Comparison of ENCODE assay signal across 21 cellular contexts in genomic region chr5:180345781-180346180, GRCh38. TPM values are rescaled to one million over a fixed set of nuclear protein-coding genes. Genes with fewer than 3 reads are reported as not detected.
A peak's percentile ranks its signal among the peaks of the same experiment; 100 is the strongest.
DNase-seq lines count a peak whose midpoint lies in the region; ATAC-seq, FAIRE-seq and TF ChIP-seq lines count a peak whose summit lies in the region.
"Had no signal": no experiment of that assay in that cellular context is flagged by ENCODE, and none has a peak within 500 bp of the region (broad histone marks: within the 10 kb centered on the region; RNA-seq: fewer than 3 reads in every experiment).

No MANE protein-coding gene starts in this region.

- peak; percentile 19 for DNase-seq in Right ventricle myocardium superior
- DNase-seq in heart right ventricle: no peak
- no peak for DNase-seq in WTC11 (ENCODE audit: low spot score)
- DNase-seq in kidney: peak; percentile 25
- DNase-seq in activated CD4-positive, alpha-beta memory T cell treated with anti-CD3 and anti-CD28 coated beads, Interleukin-2, amount 10 ng/mL, durations not matched to agents 7 days and 5 days: no peak
- no peak for DNase-seq in NCI-H146 treated with DMSO at 0.1 percent for 48 hours (lab: John Stamatoyannopoulos, UW; ENCODE audit: unreplicated experiment)
- DNase-seq: CD8-positive, alpha-beta T cell; COR-L47; DMS153; DMS79 treated with DMSO at 0.1 percent for 48 hours; EL; GOT3; HCEC 1CT; HFFc6; IMR-90 had no signal

- FAIRE-seq in kidney (lab: Jason Lieb, UNC): no peak
- FAIRE-seq: D721Med, G401.6, GM12891 had no signal

- H3K4me3 ChIP-seq in heart right ventricle: no peak overlapping the region
- H3K4me3 ChIP-seq in kidney (ENCODE audit: low read length in 2 of 2): no peak overlapping the region
- H3K4me3 ChIP-seq in gastroesophageal sphincter: no peak overlapping the region

- H3K27me3 ChIP-seq in heart right ventricle (peaks cover 0 to 23% (median 0%) of the 10 kb centered on the region in 7 donors), gastroesophageal sphincter (no peaks in the 10 kb centered on the region)

- no peak overlapping the region for H3K27ac ChIP-seq in heart right ventricle
- no peak overlapping the region for H3K27ac ChIP-seq in kidney (ENCODE audit: low read depth in 2 of 2, low read length in 2 of 2)
- H3K27ac ChIP-seq in gastroesophageal sphincter: no peak overlapping the region
- H3K27ac ChIP-seq: 22Rv1 had no signal

- H3K9me3 Mint-ChIP-seq in WTC11: no peaks in the 10 kb centered on the region
- no peaks in the 10 kb centered on the region for H3K9me3 Mint-ChIP-seq in activated CD4-positive, alpha-beta memory T cell treated with anti-CD3 and anti-CD28 coated beads, Interleukin-2, amount 10 ng/mL, durations not matched to agents 7 days and 5 days
- H3K9me3 Mint-ChIP-seq: CD8-positive, alpha-beta T cell; HFFc6 had no signal

- no peak for TF ChIP-seq CTCF in heart right ventricle (IDR thresholded peaks at IDR 0.05)
- TF ChIP-seq CTCF in WTC11 (IDR thresholded peaks at IDR 0.05): no peak
- TF ChIP-seq CTCF in kidney (IDR thresholded peaks at IDR 0.05; ENCODE audit: borderline replicate concordance, extremely low read depth, insufficient read depth): no peak
- no peak for TF ChIP-seq CTCF in gastroesophageal sphincter (IDR thresholded peaks at IDR 0.05)

- H3K4me1 ChIP-seq in heart right ventricle: peaks cover 0 to 33% (median 6%) of the 10 kb centered on the region in 9 donors
- no peaks in the 10 kb centered on the region for H3K4me1 ChIP-seq in kidney (ENCODE audit: control insufficient read depth in 1 of 2, insufficient read depth in 1 of 2, low read depth in 1 of 2, low read length in 2 of 2)
- peaks cover 0 to 46% (median 8%) of the 10 kb centered on the region in 3 donors for H3K4me1 ChIP-seq in gastroesophageal sphincter

- TF ChIP-seq POLR2A in gastroesophageal sphincter (IDR thresholded peaks at IDR 0.05): no peak

- H3K9ac ChIP-seq in kidney (ENCODE audit: low read length in 2 of 2): no peak overlapping the region

- H3K9me3 ChIP-seq in heart right ventricle: no peaks in the 10 kb centered on the region
- H3K9me3 ChIP-seq in kidney (ENCODE audit: control insufficient read depth in 1 of 2, low read length in 2 of 2): no peaks in the 10 kb centered on the region
- no peaks in the 10 kb centered on the region for H3K9me3 ChIP-seq in gastroesophageal sphincter

- peak overlapping the region; percentile 90 for H3K27ac Mint-ChIP-seq in WTC11
- no peak overlapping the region for H3K27ac Mint-ChIP-seq in activated CD4-positive, alpha-beta memory T cell treated with anti-CD3 and anti-CD28 coated beads, Interleukin-2, amount 10 ng/mL, durations not matched to agents 7 days and 5 days
- H3K27ac Mint-ChIP-seq: CD14-positive monocyte; CD8-positive, alpha-beta T cell; HFFc6 had no signal

- ATAC-seq in Right ventricle myocardium superior (ENCODE audit: poor library complexity) (no peak), heart right ventricle (no peak), WTC11 (no peak), gastroesophageal sphincter (no peak)
- ATAC-seq: CD8-positive, alpha-beta T cell had no signal

- POLR2A ChIA-PET in WTC11 (lab: Charles Lee): interaction anchor here (0.7 kb wide), 1 partner anchor 27 kb away, joined by 3 read pairs; no protein-coding TSS in a partner anchor
- POLR2A ChIA-PET in activated CD4-positive, alpha-beta memory T cell treated with anti-CD3 and anti-CD28 coated beads, Interleukin-2, amount 10 ng/mL, durations not matched to agents 7 days and 5 days (lab: Charles Lee): no interaction called here

- H3K36me3 ChIP-seq in heart right ventricle: no peaks in the 10 kb centered on the region
- H3K36me3 ChIP-seq in kidney (ENCODE audit: control insufficient read depth in 1 of 2, insufficient read depth in 2 of 2, low read length in 2 of 2): no peaks in the 10 kb centered on the region
- no peaks in the 10 kb centered on the region for H3K36me3 ChIP-seq in gastroesophageal sphincter

- H3K36me3 Mint-ChIP-seq in WTC11: peaks cover 31% of the 10 kb centered on the region
- no peaks in the 10 kb centered on the region for H3K36me3 Mint-ChIP-seq in activated CD4-positive, alpha-beta memory T cell treated with anti-CD3 and anti-CD28 coated beads, Interleukin-2, amount 10 ng/mL, durations not matched to agents 7 days and 5 days (ENCODE audit: low read depth)
- H3K36me3 Mint-ChIP-seq: CD14-positive monocyte; CD8-positive, alpha-beta T cell had no signal

- CTCF ChIA-PET in WTC11 (lab: Charles Lee): interaction anchor here (0.7 to 1.1 kb wide), 3 partner anchors 14 to 216 kb away, joined by 3 to 9 read pairs (median 5); no protein-coding TSS in a partner anchor
- CTCF ChIA-PET in activated CD4-positive, alpha-beta memory T cell treated with anti-CD3 and anti-CD28 coated beads, Interleukin-2, amount 10 ng/mL, durations not matched to agents 7 days and 5 days (lab: Charles Lee): interaction anchor here (0.9 to 1.0 kb wide), 2 partner anchors 17 kb away, joined by 3 read pairs; no protein-coding TSS in a partner anchor

- no peaks in the 10 kb centered on the region for H3K27me3 Mint-ChIP-seq in WTC11 (ENCODE audit: low read depth)
- peaks cover 19% of the 10 kb centered on the region for H3K27me3 Mint-ChIP-seq in activated CD4-positive, alpha-beta memory T cell treated with anti-CD3 and anti-CD28 coated beads, Interleukin-2, amount 10 ng/mL, durations not matched to agents 7 days and 5 days

- intact Hi-C loops in Right ventricle myocardium superior (cut with DNase I): no loop called here
- intact Hi-C loops in heart right ventricle (cut with DNase I): no loop called here
- intact Hi-C loops in kidney (cut with DNase I): no loop called here

- WGBS in heart right ventricle, 2 donors: 92 to 95% methylated on average over 8 of the region's 8 CpGs
- no CpG with 5 or more reads among the region's 8 CpGs for WGBS in gastroesophageal sphincter (ENCODE audit: low coverage in 1 of 2), 2 donors

- TF ChIP-seq EP300 in gastroesophageal sphincter (IDR thresholded peaks at IDR 0.05): no peak

- H3K4me3 Mint-ChIP-seq in WTC11: peak overlapping the region; percentile 20; the same call in 1 of the 2 replicates
- H3K4me3 Mint-ChIP-seq in activated CD4-positive, alpha-beta memory T cell treated with anti-CD3 and anti-CD28 coated beads, Interleukin-2, amount 10 ng/mL, durations not matched to agents 7 days and 5 days: no peak overlapping the region
- H3K4me3 Mint-ChIP-seq: CD8-positive, alpha-beta T cell; HFFc6 had no signal

- peaks cover 95% of the 10 kb centered on the region for H3K4me1 Mint-ChIP-seq in WTC11
- H3K4me1 Mint-ChIP-seq in activated CD4-positive, alpha-beta memory T cell treated with anti-CD3 and anti-CD28 coated beads, Interleukin-2, amount 10 ng/mL, durations not matched to agents 7 days and 5 days: no peaks in the 10 kb centered on the region

TF ChIP-seq in WTC11, 78 proteins besides CTCF, POLR2A, EP300 and RAD21 (continues in another document):
- TF ChIP-seq AFF4 (CRISPR knock-in tag; IDR thresholded peaks at IDR 0.05; ENCODE audit: borderline replicate concordance) (no peak), ELF4 (CRISPR knock-in tag; IDR thresholded peaks at IDR 0.05; ENCODE audit: low read depth) (no peak), EMX1 (CRISPR knock-in tag; IDR thresholded peaks at IDR 0.05) (no peak), GABPB1 (CRISPR knock-in tag; IDR thresholded peaks at IDR 0.05) (no peak), ZNF121 (CRISPR knock-in tag; IDR thresholded peaks at IDR 0.05) (no peak)

RNA-seq across cellular contexts. Expression of gene GFPT2, which starts 7.4 kb away (rescaled TPM):
- total RNA-seq in Right ventricle myocardium superior (13.3 TPM), heart right ventricle (10 to 100 TPM in 4 of 10 donors, 1 to 10 TPM in 6; 2.5 to 19.4 (median 4.4) TPM), WTC11 (2021) (124 to 138 TPM (median 136 TPM) in 3 replicates), kidney (15.9 TPM), gastroesophageal sphincter (10 to 100 TPM; 28.7 to 94.1 (median 34.1) TPM)
- polyA plus RNA-seq in heart right ventricle (10 to 100 TPM in 1 of 2 donors, 1 to 10 TPM in 1; 9.3 to 12.7 TPM), kidney (ENCODE audit: insufficient read depth, low read depth, low replicate concordance) (2.7 TPM)
- not detected for total RNA-seq in activated CD4-positive, alpha-beta memory T cell treated with anti-CD3 and anti-CD28 coated beads, Interleukin-2, amount 10 ng/mL, durations not matched to agents 7 days and 5 days
- polyA plus RNA-seq: CD14-positive monocyte had no signal

RNA-seq across cellular contexts. Expression of gene MAPK9, which starts 53.9 kb away (rescaled TPM):
- 42.4 TPM for total RNA-seq in Right ventricle myocardium superior
- total RNA-seq in heart right ventricle: 10 to 100 TPM; 30.2 to 47.4 (median 41.6) TPM
- 10 to 100 TPM; 13.9 to 14.4 TPM for polyA plus RNA-seq in heart right ventricle
- 42.4 to 42.9 TPM (median 42.9 TPM) in 3 replicates for total RNA-seq in WTC11 (2021)
- total RNA-seq in kidney: 30.9 TPM
- polyA plus RNA-seq in kidney (ENCODE audit: insufficient read depth, low read depth, low replicate concordance): 17.3 TPM
- 10 to 100 TPM; 25.7 to 43.7 (median 35.7) TPM for total RNA-seq in gastroesophageal sphincter
- total RNA-seq in activated CD4-positive, alpha-beta memory T cell treated with anti-CD3 and anti-CD28 coated beads, Interleukin-2, amount 10 ng/mL, durations not matched to agents 7 days and 5 days: 10 to 100 TPM; 42.5 to 44.4 TPM

Comparison
In these comparisons a context has a peak if more than half of its experiments do, and no peak if none do; other contexts are left out.
1. DNase-seq: peak in Right ventricle myocardium superior (single experiment) and kidney (single experiment); none in heart right ventricle (0 of 2), WTC11 (single experiment), activated CD4-positive, alpha-beta memory T cell treated with anti-CD3 and anti-CD28 coated beads, Interleukin-2, amount 10 ng/mL, durations not matched to agents 7 days and 5 days (single experiment) and NCI-H146 treated with DMSO at 0.1 percent for 48 hours (single experiment).